ENCODE assay signal across 8 cellular contexts in genomic region chr7:36283711-36284130, GRCh38.
DNase-seq lines count a peak whose midpoint lies in the region; ATAC-seq and TF ChIP-seq lines count a peak whose summit lies in the region.

No MANE protein-coding gene starts in this region.

- ATAC-seq in GM18511 (IDR thresholded peaks at IDR 0.05; ENCODE audit: unreplicated experiment) (peak; percentile 57), HG02759 (IDR thresholded peaks at IDR 0.05; ENCODE audit: unreplicated experiment) (peak; percentile 40)

- H2AFZ ChIP-seq in hepatocyte = no peak overlapping the region

- H3K27me3 ChIP-seq in hepatocyte = no peaks in the 10 kb centered on the region

- H3K4me1 ChIP-seq in hepatocyte (ENCODE audit: insufficient read depth) = peaks cover 33% of the 10 kb centered on the region

- no peaks in the 10 kb centered on the region for H4K20me1 ChIP-seq in hepatocyte (ENCODE audit: insufficient read depth, poor library complexity, severe bottlenecking)

- peaks cover 7% of the 10 kb centered on the region for H3K79me2 ChIP-seq in hepatocyte

- H3K4me3 ChIP-seq in hepatocyte = no peak overlapping the region

- H3K36me3 ChIP-seq in hepatocyte (replicated peaks; ENCODE audit: insufficient read depth, low read depth) = no peaks in the 10 kb centered on the region

- no peak overlapping the region for H3K27ac ChIP-seq in hepatocyte

- H3K4me2 ChIP-seq in hepatocyte = no peak overlapping the region

- DNase-seq in RPMI8226 (peak; percentile 91), hypothalamus (lab: John Stamatoyannopoulos, UW) (peak in 26 of 51 donors; percentile 11 to 63 (median 35)), GM19238 (ENCODE audit: insufficient read length, low spot score) (no peak), ureter (ENCODE audit: low spot score) (no peak), NCI-H1105 treated with DMSO at 0.1 percent for 48 hours (lab: John Stamatoyannopoulos, UW) (no peak), hepatocyte (ENCODE audit: low spot score) (no peak)

- WGBS in hepatocyte (ENCODE audit: low lambda C conversion rate, missing lambda C conversion rate) = 93% methylated on average over 7 of the region's 7 CpGs

- TF ChIP-seq CTCF in hepatocyte (IDR thresholded peaks at IDR 0.05; ENCODE audit: poor library complexity) = no peak

- H3K9me2 ChIP-seq in hepatocyte (replicated peaks; ENCODE audit: insufficient read depth) = no peaks in the 10 kb centered on the region

- no peaks in the 10 kb centered on the region for H3K9me3 ChIP-seq in hepatocyte (ENCODE audit: low read depth)

Comparison
In these comparisons a context has a peak if more than half of its experiments do, and no peak if none do; other contexts are left out.
1. DNase-seq: peak in RPMI8226 (single experiment) and hypothalamus (26 of 51); none in GM19238 (single experiment), ureter (single experiment), NCI-H1105 treated with DMSO at 0.1 percent for 48 hours (single experiment) and hepatocyte (single experiment).